ENCODE assay signal across 10 cellular contexts in genomic region chr5:142839711-142840441, GRCh38.
DNase-seq lines count a peak whose midpoint lies in the region; FAIRE-seq and TF ChIP-seq lines count a peak whose summit lies in the region.
"Had no signal": no experiment of that assay in that cellular context is flagged by ENCODE, and none has a peak within 500 bp of the region (broad histone marks: within the 10 kb centered on the region; RNA-seq: fewer than 3 reads in every experiment).

No MANE protein-coding gene starts in this region.

- intact Hi-C loops in esophagus squamous epithelium (cut with DNase I) = no loop called here
- intact Hi-C loops in activated CD4-positive, alpha-beta memory T cell treated with anti-CD3 and anti-CD28 coated beads for 36 hours (cut with micrococcal nuclease) = no loop called here

- H3K27ac ChIP-seq in esophagus squamous epithelium = peak overlapping the region; percentile 20 to 75 (median 56)
- H3K27ac ChIP-seq in muscle layer of duodenum (ENCODE audit: low read length) = peak overlapping the region; percentile 46
- H3K27ac ChIP-seq: 22Rv1 had no signal

- no peaks in the 10 kb centered on the region for H3K27me3 Mint-ChIP-seq in type B pancreatic cell
- H3K27me3 Mint-ChIP-seq in activated CD4-positive, alpha-beta memory T cell treated with anti-CD3 and anti-CD28 coated beads for 36 hours = no peaks in the 10 kb centered on the region

- no peak for FAIRE-seq in frontal cortex (lab: Jason Lieb, UNC)
- FAIRE-seq: H1 had no signal

- CTCF ChIA-PET in activated CD4-positive, alpha-beta memory T cell treated with anti-CD3 and anti-CD28 coated beads for 36 hours (lab: Charles Lee) = interaction anchor here (0.5 kb wide), 1 partner anchor 99 kb away, joined by 3 read pairs; no protein-coding TSS in a partner anchor

- H3K27me3 ChIP-seq in esophagus squamous epithelium (no peaks in the 10 kb centered on the region), muscle layer of duodenum (ENCODE audit: low read depth, low read length) (no peaks in the 10 kb centered on the region)

- H3K9me3 Mint-ChIP-seq in type B pancreatic cell = no peaks in the 10 kb centered on the region
- no peaks in the 10 kb centered on the region for H3K9me3 Mint-ChIP-seq in activated CD4-positive, alpha-beta memory T cell treated with anti-CD3 and anti-CD28 coated beads for 36 hours

- peaks cover 0 to 59% (median 5%) of the 10 kb centered on the region in 3 donors for H3K4me1 ChIP-seq in esophagus squamous epithelium
- H3K4me1 ChIP-seq in muscle layer of duodenum (ENCODE audit: control insufficient read depth in 1 of 2, insufficient read depth in 2 of 2, low read length in 2 of 2) = peaks cover 13 to 21% of the 10 kb centered on the region in 2 donors

- TF ChIP-seq POLR2A in esophagus squamous epithelium (IDR thresholded peaks at IDR 0.05) = no peak

- TF ChIP-seq CTCF in esophagus squamous epithelium (IDR thresholded peaks at IDR 0.05) (no peak), type B pancreatic cell (conservative IDR thresholded peaks at IDR 0.05) (no peak)

- DNase-seq in DMS153 (lab: John Stamatoyannopoulos, UW) (peak; percentile 37), DMS153 treated with DMSO at 0.1 percent for 48 hours (lab: John Stamatoyannopoulos, UW; ENCODE audit: unreplicated experiment) (no peak), esophagus squamous epithelium (lab: John Stamatoyannopoulos, UW) (no peak), type B pancreatic cell (ENCODE audit: extremely low spot score, unreplicated experiment) (no peak), NCI-H526 (lab: John Stamatoyannopoulos, UW) (no peak), frontal cortex (ENCODE audit: low spot score in 2 of 2) (no peak)
- DNase-seq in activated CD4-positive, alpha-beta memory T cell treated with anti-CD3 and anti-CD28 coated beads for 36 hours = no peak

- POLR2A ChIA-PET in activated CD4-positive, alpha-beta memory T cell treated with anti-CD3 and anti-CD28 coated beads for 36 hours (lab: Charles Lee) = no interaction called here

- no peaks in the 10 kb centered on the region for H3K9me3 ChIP-seq in esophagus squamous epithelium
- H3K9me3 ChIP-seq in muscle layer of duodenum (ENCODE audit: control insufficient read depth in 1 of 2, low read length in 2 of 2) = no peaks in the 10 kb centered on the region

- H3K36me3 Mint-ChIP-seq in type B pancreatic cell = peaks cover 3% of the 10 kb centered on the region
- no peaks in the 10 kb centered on the region for H3K36me3 Mint-ChIP-seq in activated CD4-positive, alpha-beta memory T cell treated with anti-CD3 and anti-CD28 coated beads for 36 hours

- H3K4me3 Mint-ChIP-seq in type B pancreatic cell = peak overlapping the region; percentile 25
- no peak overlapping the region for H3K4me3 Mint-ChIP-seq in activated CD4-positive, alpha-beta memory T cell treated with anti-CD3 and anti-CD28 coated beads for 36 hours

- peak overlapping the region; percentile 89 for H3K27ac Mint-ChIP-seq in type B pancreatic cell
- H3K27ac Mint-ChIP-seq in activated CD4-positive, alpha-beta memory T cell treated with anti-CD3 and anti-CD28 coated beads for 36 hours = no peak overlapping the region

- WGBS in esophagus squamous epithelium, 2 donors = 65 to 67% methylated on average over 6 of the region's 6 CpGs

- H3K4me3 ChIP-seq in esophagus squamous epithelium (no peak overlapping the region), muscle layer of duodenum (ENCODE audit: low read depth in 1 of 2, low read length in 2 of 2) (no peak overlapping the region)

- H3K36me3 ChIP-seq in esophagus squamous epithelium (no peaks in the 10 kb centered on the region), muscle layer of duodenum (ENCODE audit: control insufficient read depth in 1 of 2, insufficient read depth in 2 of 2, low read length in 2 of 2) (no peaks in the 10 kb centered on the region)

- peaks cover 29% of the 10 kb centered on the region for H3K4me1 Mint-ChIP-seq in type B pancreatic cell (ENCODE audit: unreplicated experiment)
- H3K4me1 Mint-ChIP-seq in activated CD4-positive, alpha-beta memory T cell treated with anti-CD3 and anti-CD28 coated beads for 36 hours (ENCODE audit: low read depth) = peaks cover 9% of the 10 kb centered on the region
